Comparison of ENCODE assay signal across 11 cellular contexts in the genomic region with DNA sequence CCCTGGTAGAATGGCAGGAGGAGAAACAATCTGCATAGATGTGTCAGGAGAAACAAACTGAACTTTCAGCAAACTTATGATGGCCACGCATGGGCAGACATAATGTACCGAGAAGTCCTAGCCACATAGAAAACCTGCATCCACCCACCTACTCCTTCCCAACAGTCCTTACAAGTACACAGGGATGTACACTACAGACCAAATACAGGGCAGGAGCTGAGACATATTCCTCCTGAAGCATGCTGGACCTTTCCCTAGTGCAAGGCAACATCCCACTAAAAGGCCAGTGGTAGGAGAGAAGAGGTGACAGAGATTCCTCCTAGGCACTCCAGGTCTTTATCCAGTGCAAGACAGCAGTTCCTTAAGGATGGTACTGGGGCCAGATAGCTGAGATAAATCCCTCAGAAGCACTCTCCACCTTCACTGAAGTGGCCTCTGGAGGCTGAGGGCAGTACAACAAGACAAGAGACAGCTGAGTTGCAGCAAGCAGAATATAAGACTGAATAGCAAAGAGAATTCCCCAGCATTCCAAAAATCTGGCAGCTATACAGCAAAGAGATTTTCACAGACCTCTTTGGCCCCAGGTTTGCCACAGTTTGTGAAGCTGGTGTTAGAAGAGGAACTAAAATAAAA. TPM values are rescaled to one million over a fixed set of nuclear protein-coding genes. Genes with fewer than 3 reads are reported as not detected.
A peak's percentile ranks its signal among the peaks of the same experiment; 100 is the strongest.
DNase-seq lines count a peak whose midpoint lies in the region; ATAC-seq, FAIRE-seq and TF ChIP-seq lines count a peak whose summit lies in the region.
"Had no signal": no experiment of that assay in that cellular context is flagged by ENCODE, and none has a peak within 500 bp of the region (broad histone marks: within the 10 kb centered on the region; RNA-seq: fewer than 3 reads in every experiment).

No MANE protein-coding gene starts in this region.

- H3K4me3 ChIP-seq in astrocyte of the spinal cord (ENCODE audit: low read depth, low read length) = no peak overlapping the region
- H3K4me3 ChIP-seq in kidney (ENCODE audit: low read length in 2 of 2) = no peak overlapping the region
- H3K4me3 ChIP-seq in lower leg skin (ENCODE audit: low read depth, poor library complexity, severe bottlenecking) = no peak overlapping the region
- H3K4me3 ChIP-seq: lung had no signal

- H3K9ac ChIP-seq in kidney (ENCODE audit: low read length in 2 of 2) = no peak overlapping the region

- DNase-seq in D721Med (ENCODE audit: insufficient read length, low spot score) = no peak
- peak; percentile 17 for DNase-seq in HT1080 (ENCODE audit: low read depth)
- DNase-seq in astrocyte of the spinal cord (ENCODE audit: low read depth, low spot score) = peak; percentile 48
- DNase-seq in kidney = no peak
- DNase-seq in superior temporal gyrus (ENCODE audit: extremely low spot score) = no peak
- DNase-seq in NCI-H2081 treated with DMSO at 0.1 percent for 48 hours (lab: John Stamatoyannopoulos, UW) = no peak
- DNase-seq in lower leg skin (ENCODE audit: low spot score in 2 of 2) = no peak
- DNase-seq: activated CD8-positive, alpha-beta memory T cell treated with anti-CD3 and anti-CD28 coated beads, Interleukin-2, amount 50 U/mL, for 4 hours; KG1 had no signal

- no peak for FAIRE-seq in D721Med (lab: Jason Lieb, UNC)
- no peak for FAIRE-seq in kidney (lab: Jason Lieb, UNC)

- WGBS in lower leg skin, 2 donors = 95 to 97% methylated on average over 2 of the region's 2 CpGs

- peak; percentile 41 for TF ChIP-seq CTCF in D721Med (IDR thresholded peaks at IDR 0.05; ENCODE audit: insufficient read depth, missing control alignments)
- TF ChIP-seq CTCF in astrocyte of the spinal cord (IDR thresholded peaks at IDR 0.05; ENCODE audit: low read depth, low read length) = peak; percentile 62
- TF ChIP-seq CTCF in kidney (IDR thresholded peaks at IDR 0.05; ENCODE audit: borderline replicate concordance, extremely low read depth, insufficient read depth) = peak; percentile 7
- no peak for TF ChIP-seq CTCF in lower leg skin (IDR thresholded peaks at IDR 0.05)

- no peak for ATAC-seq in HG02970 (IDR thresholded peaks at IDR 0.05; ENCODE audit: low FRiP score, unreplicated experiment)

- H3K4me1 ChIP-seq in kidney (ENCODE audit: control insufficient read depth in 1 of 2, insufficient read depth in 1 of 2, low read depth in 1 of 2, low read length in 2 of 2) = peaks cover 3 to 33% of the 10 kb centered on the region in 2 donors

- intact Hi-C loops in kidney (cut with DNase I) = no loop called here
- intact Hi-C loops in lower leg skin (cut with DNase I; ENCODE audit: low total_unique reads) = no loop called here

- no peak for TF ChIP-seq POLR2A in lower leg skin (IDR thresholded peaks at IDR 0.05)

- peaks cover 0 to 19% of the 10 kb centered on the region in 2 donors for H3K9me3 ChIP-seq in kidney (ENCODE audit: control insufficient read depth in 1 of 2, low read length in 2 of 2)

- H3K36me3 ChIP-seq in kidney (ENCODE audit: control insufficient read depth in 1 of 2, insufficient read depth in 2 of 2, low read length in 2 of 2) = peaks cover 0 to 14% of the 10 kb centered on the region in 2 donors

- peak overlapping the region in 1 of 2 donors; percentile 14 for H3K27ac ChIP-seq in kidney (ENCODE audit: low read depth in 2 of 2, low read length in 2 of 2)

- in situ Hi-C loops in astrocyte of the spinal cord (cut with HindIII; ENCODE audit: low sequenced_read_pairs) = no loop called here

RNA-seq across cellular contexts. Expression of gene VWA8, which starts 18.3 kb away (rescaled TPM):
- 6.6 and 7.3 TPM in 2 replicates for total RNA-seq in HT1080 (2014; rRNA removed; shearing (Covaris generic))
- polyA plus RNA-seq in HT1080 (2015; cell fraction: cytosol; rRNA removed) = 4.3 and 6.8 TPM in 2 replicates
- 22.9 and 23.9 TPM in 2 replicates for polyA plus RNA-seq in HT1080 (2015; cell fraction: nucleus; rRNA removed)
- total RNA-seq in kidney = 21.3 TPM
- 6.4 TPM for polyA plus RNA-seq in kidney (ENCODE audit: insufficient read depth, low read depth, low replicate concordance)
- 10 to 100 TPM; 11.8 to 22.0 (median 15.1) TPM for total RNA-seq in lower leg skin

Comparison
In these comparisons a context has a peak if more than half of its experiments do, and no peak if none do; other contexts are left out.
1. DNase-seq: peak in HT1080 (single experiment) and astrocyte of the spinal cord (single experiment); none in D721Med (single experiment), kidney (single experiment), superior temporal gyrus (single experiment), NCI-H2081 treated with DMSO at 0.1 percent for 48 hours (single experiment) and lower leg skin (0 of 2).
2. CTCF ChIP-seq: peak in D721Med (single experiment), astrocyte of the spinal cord (single experiment) and kidney (single experiment); none in lower leg skin (0 of 3).